ENCODE assay signal across 23 cellular contexts in the genomic region with DNA sequence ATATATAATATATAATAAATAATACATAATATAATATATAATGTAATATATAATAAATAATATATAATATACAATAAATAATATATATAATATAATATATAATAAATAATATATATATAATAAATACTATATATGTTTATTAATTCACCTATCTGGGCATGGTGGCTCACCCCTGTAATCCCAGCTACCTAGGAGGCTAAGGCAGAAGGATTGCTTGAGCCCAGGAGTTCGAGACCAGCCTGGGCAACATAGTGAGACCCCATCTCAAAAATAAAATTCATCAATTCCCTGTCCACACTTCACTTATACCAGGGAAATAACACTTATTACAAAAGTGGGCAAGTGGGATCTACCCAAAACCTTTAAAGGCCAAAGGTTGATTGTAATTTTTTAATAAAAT.
DNase-seq lines count a peak whose midpoint lies in the region; ATAC-seq and TF ChIP-seq lines count a peak whose summit lies in the region.
"Had no signal": no experiment of that assay in that cellular context is flagged by ENCODE, and none has a peak within 500 bp of the region (broad histone marks: within the 10 kb centered on the region; RNA-seq: fewer than 3 reads in every experiment).

No MANE protein-coding gene starts in this region.

- no peak overlapping the region for H3K4me3 ChIP-seq in IMR-90 (ENCODE audit: insufficient read depth, low read depth, low read length)
- H3K4me3 ChIP-seq: BLaER1, GM12878 had no signal

- intact Hi-C loops in IMR-90 (cut with micrococcal nuclease), result no loop called here

- H3K36me3 Mint-ChIP-seq in T-helper 17 cell (ENCODE audit: low read depth) (peaks cover 2% of the 10 kb centered on the region), osteocyte (ENCODE audit: unreplicated experiment) (peaks cover 33% of the 10 kb centered on the region), progenitor cell of endocrine pancreas (ENCODE audit: insufficient read depth) (no peaks in the 10 kb centered on the region)
- H3K36me3 Mint-ChIP-seq: CD14-positive monocyte; CD4-positive, alpha-beta memory T cell; CD4-positive, CD25-positive, alpha-beta regulatory T cell; CD8-positive, alpha-beta memory T cell had no signal

- peak overlapping the region; percentile 26; the same call in 1 of the 2 replicates for H3K4ac ChIP-seq in IMR-90 (ENCODE audit: low read depth, low read length)

- dilution Hi-C loops in IMR-90 (cut with HindIII; ENCODE audit: low sequenced_read_pairs, unreplicated experiment), result no loop called here

- H3K4me2 ChIP-seq in IMR-90 (ENCODE audit: low read depth, low read length), result no peak overlapping the region
- H3K4me2 ChIP-seq: BLaER1 had no signal

- no peak overlapping the region for H3K27ac ChIP-seq in IMR-90 (ENCODE audit: insufficient read depth, low read length)
- H3K27ac ChIP-seq: BLaER1 had no signal

- H2BK5ac ChIP-seq in IMR-90 (ENCODE audit: low read depth, low read length, poor library complexity, severe bottlenecking), result no peak overlapping the region

- H3K36me3 ChIP-seq in IMR-90 (ENCODE audit: control insufficient read depth, insufficient read depth, low read length), result no peaks in the 10 kb centered on the region
- H3K36me3 ChIP-seq: BE2C, BLaER1 had no signal

- H4K20me1 ChIP-seq in IMR-90 (ENCODE audit: insufficient read depth, low read length), result no peaks in the 10 kb centered on the region
- H4K20me1 ChIP-seq: BLaER1 had no signal

- no peak for TF ChIP-seq POLR2A in IMR-90 (IDR thresholded peaks at IDR 0.05; ENCODE audit: low read depth, low read length)

- H3K27me3 Mint-ChIP-seq in T-helper 17 cell (peaks cover 34% of the 10 kb centered on the region), osteocyte (ENCODE audit: unreplicated experiment) (no peaks in the 10 kb centered on the region), progenitor cell of endocrine pancreas (no peaks in the 10 kb centered on the region)

- no peak overlapping the region for H3K18ac ChIP-seq in IMR-90 (ENCODE audit: low read depth, low read length)

- no peak overlapping the region for H2AK5ac ChIP-seq in IMR-90 (ENCODE audit: low read depth, low read length)

- no peak overlapping the region for H4K5ac ChIP-seq in IMR-90 (ENCODE audit: low read depth, low read length)

- peak overlapping the region; percentile 63 for H3K27ac Mint-ChIP-seq in T-helper 17 cell
- no peak overlapping the region for H3K27ac Mint-ChIP-seq in osteocyte (ENCODE audit: unreplicated experiment)
- no peak overlapping the region for H3K27ac Mint-ChIP-seq in progenitor cell of endocrine pancreas
- H3K27ac Mint-ChIP-seq: CD14-positive monocyte; CD4-positive, alpha-beta memory T cell; CD4-positive, CD25-positive, alpha-beta regulatory T cell had no signal

- H3K14ac ChIP-seq in IMR-90 (replicated peaks; ENCODE audit: low read depth, low read length), result no peak overlapping the region

- no peak overlapping the region for H3K23ac ChIP-seq in IMR-90 (ENCODE audit: low read depth, low read length)

- H3K4me1 Mint-ChIP-seq in T-helper 17 cell (peaks cover 6% of the 10 kb centered on the region), osteocyte (ENCODE audit: unreplicated experiment) (peaks cover 31% of the 10 kb centered on the region), progenitor cell of endocrine pancreas (ENCODE audit: low read depth) (peaks cover under 1% of the 10 kb centered on the region)
- H3K4me1 Mint-ChIP-seq: CD8-positive, alpha-beta memory T cell had no signal

- H3K4me3 Mint-ChIP-seq in T-helper 17 cell (no peak overlapping the region), osteocyte (ENCODE audit: unreplicated experiment) (no peak overlapping the region), progenitor cell of endocrine pancreas (ENCODE audit: low read depth) (no peak overlapping the region)
- H3K4me3 Mint-ChIP-seq: CD14-positive monocyte; CD4-positive, alpha-beta memory T cell; CD4-positive, CD25-positive, alpha-beta regulatory T cell; CD8-positive, alpha-beta memory T cell had no signal

- H3K79me1 ChIP-seq in IMR-90 (ENCODE audit: low read depth in 1 of 2, low read length in 2 of 2), result peaks cover 24 to 86% of the 10 kb centered on the region in 2 experiments

- H3K56ac ChIP-seq in IMR-90 (ENCODE audit: extremely low read depth, insufficient read depth, low read length), result no peak overlapping the region

- no peak overlapping the region for H2AFZ ChIP-seq in IMR-90 (replicated peaks; ENCODE audit: low read length, poor library complexity)

- no peak overlapping the region for H2BK20ac ChIP-seq in IMR-90 (ENCODE audit: low read depth, low read length)

- H4K91ac ChIP-seq in IMR-90 (ENCODE audit: insufficient read depth, low read depth, low read length), result no peak overlapping the region

- H4K8ac ChIP-seq in IMR-90 (ENCODE audit: low read depth in 2 of 2, low read length in 2 of 2), result no peak overlapping the region

- no peak for ATAC-seq in IMR-90 (ENCODE audit: low read depth)
- no peak for ATAC-seq in T-helper 17 cell
- ATAC-seq: GM12878 had no signal

- TF ChIP-seq RAD21 in IMR-90 (IDR thresholded peaks at IDR 0.05; ENCODE audit: low read length), result no peak

- POLR2A ChIA-PET in IMR-90 (lab: Charles Lee; ENCODE audit: unreplicated experiment), result no interaction called here

- no peak overlapping the region for H2AK9ac ChIP-seq in IMR-90 (replicated peaks; ENCODE audit: low read depth, low read length, poor library complexity)

- H2BK15ac ChIP-seq in IMR-90 (ENCODE audit: low read depth, low read length), result no peak overlapping the region

- H3K9me3 ChIP-seq in IMR-90 (ENCODE audit: control insufficient read depth, insufficient read depth, low read length) (no peaks in the 10 kb centered on the region), T-helper 17 cell (ENCODE audit: control insufficient read depth, low read length, poor library complexity, severe bottlenecking) (no peaks in the 10 kb centered on the region)
- H3K9me3 ChIP-seq: BE2C, BLaER1 had no signal

- no peak for DNase-seq in IMR-90
- no peak for DNase-seq in T-helper 17 cell
- DNase-seq in osteocyte (ENCODE audit: extremely low spot score, unreplicated experiment), result peak; percentile 2
- DNase-seq in progenitor cell of endocrine pancreas (ENCODE audit: low spot score, unreplicated experiment), result no peak
- DNase-seq in putamen (ENCODE audit: low spot score), result no peak
- DNase-seq: 8988T; ACHN; BE2C; C1 segment of cervical spinal cord; CD4-positive, alpha-beta memory T cell; CD4-positive, CD25-positive, alpha-beta regulatory T cell; CD8-positive, alpha-beta memory T cell; COR-L47; DMS 273 treated with DMSO at 0.1 percent for 48 hours; DMS153; DMS53; DMS79; DND-41; EL; GDM1 had no signal

- H3K9me3 Mint-ChIP-seq in osteocyte (ENCODE audit: unreplicated experiment) (no peaks in the 10 kb centered on the region), progenitor cell of endocrine pancreas (ENCODE audit: low read depth) (no peaks in the 10 kb centered on the region)
- H3K9me3 Mint-ChIP-seq: CD14-positive monocyte; CD4-positive, alpha-beta memory T cell; CD8-positive, alpha-beta memory T cell had no signal

- no peak overlapping the region for H2BK120ac ChIP-seq in IMR-90 (ENCODE audit: low read depth, low read length)

- H3K9ac ChIP-seq in IMR-90 (ENCODE audit: low read depth, low read length), result no peak overlapping the region
- H3K9ac ChIP-seq: BLaER1 had no signal

- in situ Hi-C loops in IMR-90 (cut with MboI; ENCODE audit: low sequenced_read_pairs), result no loop called here

- TF ChIP-seq CTCF in IMR-90 (conservative IDR thresholded peaks at IDR 0.05; ENCODE audit: low read depth, low read length), result no peak
- TF ChIP-seq CTCF in osteocyte (IDR thresholded peaks at IDR 0.05), result no peak
- no peak for TF ChIP-seq CTCF in progenitor cell of endocrine pancreas (IDR thresholded peaks at IDR 0.05; ENCODE audit: unreplicated experiment)

- WGBS in IMR-90 (ENCODE audit: extremely low coverage in 2 of 2, insufficient read length in 1 of 2), 2 experiments, result no CpG with 5 or more reads among the region's 1 CpG

- peaks cover 10% of the 10 kb centered on the region for H3K4me1 ChIP-seq in IMR-90 (ENCODE audit: control insufficient read depth, insufficient read depth, low read length)
- H3K4me1 ChIP-seq: BE2C had no signal

- CTCF ChIA-PET in IMR-90 (lab: Yijun Ruan, JAX), result interaction anchor here (0.6 kb wide), 1 partner anchor 81 kb away, joined by 4 read pairs; no protein-coding TSS in a partner anchor

- no TSS peak for BruUV-seq in IMR-90 (replicated peaks; lab: Mats Ljungman, UMichigan)

- peaks cover 17% of the 10 kb centered on the region for H3K9me1 ChIP-seq in IMR-90 (ENCODE audit: insufficient read depth, low read length)

- H3K27me3 ChIP-seq in IMR-90 (ENCODE audit: control insufficient read depth, insufficient read depth, low read length), result no peaks in the 10 kb centered on the region
- H3K27me3 ChIP-seq: BE2C, BLaER1 had no signal

TF ChIP-seq in IMR-90, 13 proteins besides CTCF, POLR2A, EP300 and RAD21:
- TF ChIP-seq MAZ (IDR thresholded peaks at IDR 0.05; ENCODE audit: borderline replicate concordance, low read depth, low read length), result no peak
- TF ChIP-seq ELK1 (IDR thresholded peaks at IDR 0.05; ENCODE audit: borderline replicate concordance, low read depth, low read length), result no peak
- TF ChIP-seq MXI1 (IDR thresholded peaks at IDR 0.05; ENCODE audit: borderline replicate concordance, low read depth, low read length), result no peak
- TF ChIP-seq SMC3 (IDR thresholded peaks at IDR 0.05; ENCODE audit: low read depth, low read length), result no peak
